8 cellular contexts compared by ENCODE assay signal in the genomic region with DNA sequence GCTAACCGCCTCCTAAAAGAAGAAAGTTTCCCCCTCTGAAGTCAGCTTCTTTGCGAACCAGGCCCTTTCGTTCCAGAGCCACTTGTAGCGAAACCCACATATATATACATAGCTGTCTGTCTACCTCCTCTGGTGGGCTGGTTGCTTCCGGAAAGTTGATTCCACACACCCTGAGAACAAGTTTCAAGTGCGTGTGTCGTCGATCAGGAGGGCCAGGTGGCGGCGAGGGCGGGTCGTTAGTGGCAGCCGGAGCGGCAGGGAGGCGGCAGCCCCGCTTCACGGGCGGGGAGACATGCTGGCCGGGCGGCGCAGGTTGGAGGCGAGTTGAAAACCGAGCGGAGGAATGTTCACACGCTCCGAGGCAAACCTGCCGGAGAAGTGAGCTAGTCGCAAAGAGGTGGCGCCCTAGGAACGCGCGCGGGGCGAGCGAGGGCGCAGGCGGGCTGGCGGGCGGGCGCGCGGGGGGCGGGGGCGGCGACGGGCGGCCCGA. TPM values are rescaled to one million over a fixed set of nuclear protein-coding genes. Genes with fewer than 3 reads are reported as not detected.
DNase-seq lines count a peak whose midpoint lies in the region; ATAC-seq and TF ChIP-seq lines count a peak whose summit lies in the region.

No MANE protein-coding gene starts in this region.

- H3K9me3 Mint-ChIP-seq in activated CD4-positive, alpha-beta T cell treated with anti-CD3 and anti-CD28 coated beads, Interleukin-2, amount 10 ng/mL, durations not matched to agents 24 days and 14 days, result no peaks in the 10 kb centered on the region
- no peaks in the 10 kb centered on the region for H3K9me3 Mint-ChIP-seq in endothelial cell (ENCODE audit: unreplicated experiment)
- no peaks in the 10 kb centered on the region for H3K9me3 Mint-ChIP-seq in stimulated activated effector memory CD8-positive, alpha-beta T cell treated with anti-CD3 and anti-CD28 coated beads, Interleukin-12 subunit alpha, Interleukin-12 subunit beta, amount 100 ng/mL, for 72 hours

- peak; percentile 48 for DNase-seq in H4 (ENCODE audit: low spot score)
- peak; percentile 37 for DNase-seq in LHCN-M2 (ENCODE audit: low read depth)
- DNase-seq in activated CD4-positive, alpha-beta T cell treated with anti-CD3 and anti-CD28 coated beads, Interleukin-2, amount 10 ng/mL, durations not matched to agents 24 days and 14 days, result peak; percentile 75
- DNase-seq in endothelial cell (ENCODE audit: low spot score), result peak; percentile 57
- peak; percentile 46 for DNase-seq in midbrain (lab: John Stamatoyannopoulos, UW)
- DNase-seq in stimulated activated effector memory CD8-positive, alpha-beta T cell treated with anti-CD3 and anti-CD28 coated beads, Interleukin-12 subunit alpha, Interleukin-12 subunit beta, amount 100 ng/mL, for 72 hours (ENCODE audit: low spot score in 2 of 2), result peak; percentile 38 to 70
- DNase-seq in CD1c-positive myeloid dendritic cell (ENCODE audit: extremely low spot score), result no peak

- TF ChIP-seq CTCF in GM12875 (IDR thresholded peaks at IDR 0.05; ENCODE audit: borderline replicate concordance, insufficient read depth, low read depth, low read length) (0 out of 2 replicates have a peak, but pooled peaks have one; percentile 11), endothelial cell (IDR thresholded peaks at IDR 0.05; ENCODE audit: unreplicated experiment) (no peak)

- intact Hi-C loops in activated CD4-positive, alpha-beta T cell treated with anti-CD3 and anti-CD28 coated beads, Interleukin-2, amount 10 ng/mL, durations not matched to agents 24 days and 14 days (cut with micrococcal nuclease), result loop anchor here (10.0 kb wide), 2 partner anchors 225 to 905 kb away; partner anchors contain the start of gene CCDC91

- no peaks in the 10 kb centered on the region for H3K36me3 Mint-ChIP-seq in activated CD4-positive, alpha-beta T cell treated with anti-CD3 and anti-CD28 coated beads, Interleukin-2, amount 10 ng/mL, durations not matched to agents 24 days and 14 days (ENCODE audit: low read depth)
- no peaks in the 10 kb centered on the region for H3K36me3 Mint-ChIP-seq in endothelial cell (ENCODE audit: low read depth, unreplicated experiment)
- no peaks in the 10 kb centered on the region for H3K36me3 Mint-ChIP-seq in stimulated activated effector memory CD8-positive, alpha-beta T cell treated with anti-CD3 and anti-CD28 coated beads, Interleukin-12 subunit alpha, Interleukin-12 subunit beta, amount 100 ng/mL, for 72 hours

- H3K27ac Mint-ChIP-seq in activated CD4-positive, alpha-beta T cell treated with anti-CD3 and anti-CD28 coated beads, Interleukin-2, amount 10 ng/mL, durations not matched to agents 24 days and 14 days, result peak overlapping the region; percentile 10
- H3K27ac Mint-ChIP-seq in endothelial cell (ENCODE audit: unreplicated experiment), result peak overlapping the region; percentile 72
- H3K27ac Mint-ChIP-seq in stimulated activated effector memory CD8-positive, alpha-beta T cell treated with anti-CD3 and anti-CD28 coated beads, Interleukin-12 subunit alpha, Interleukin-12 subunit beta, amount 100 ng/mL, for 72 hours, result no peak overlapping the region

- peaks cover 86% of the 10 kb centered on the region for H3K27me3 Mint-ChIP-seq in activated CD4-positive, alpha-beta T cell treated with anti-CD3 and anti-CD28 coated beads, Interleukin-2, amount 10 ng/mL, durations not matched to agents 24 days and 14 days
- peaks cover 11% of the 10 kb centered on the region for H3K27me3 Mint-ChIP-seq in endothelial cell (ENCODE audit: unreplicated experiment)

- peak overlapping the region; percentile 82 for H3K4me3 Mint-ChIP-seq in activated CD4-positive, alpha-beta T cell treated with anti-CD3 and anti-CD28 coated beads, Interleukin-2, amount 10 ng/mL, durations not matched to agents 24 days and 14 days
- peak overlapping the region; percentile 90 for H3K4me3 Mint-ChIP-seq in endothelial cell (ENCODE audit: unreplicated experiment)
- peak overlapping the region; percentile 79 for H3K4me3 Mint-ChIP-seq in stimulated activated effector memory CD8-positive, alpha-beta T cell treated with anti-CD3 and anti-CD28 coated beads, Interleukin-12 subunit alpha, Interleukin-12 subunit beta, amount 100 ng/mL, for 72 hours

- H3K4me1 Mint-ChIP-seq in activated CD4-positive, alpha-beta T cell treated with anti-CD3 and anti-CD28 coated beads, Interleukin-2, amount 10 ng/mL, durations not matched to agents 24 days and 14 days, result peaks cover 15% of the 10 kb centered on the region
- H3K4me1 Mint-ChIP-seq in endothelial cell (ENCODE audit: unreplicated experiment), result peaks cover 30% of the 10 kb centered on the region
- H3K4me1 Mint-ChIP-seq in stimulated activated effector memory CD8-positive, alpha-beta T cell treated with anti-CD3 and anti-CD28 coated beads, Interleukin-12 subunit alpha, Interleukin-12 subunit beta, amount 100 ng/mL, for 72 hours, result peaks cover 14% of the 10 kb centered on the region

- peak overlapping the region; percentile 43 for H3K4me3 ChIP-seq in GM12875 (ENCODE audit: low read depth, low read length)

- ATAC-seq in stimulated activated effector memory CD8-positive, alpha-beta T cell treated with anti-CD3 and anti-CD28 coated beads, Interleukin-12 subunit alpha, Interleukin-12 subunit beta, amount 100 ng/mL, for 72 hours, result peak; percentile 81

RNA-seq across cellular contexts. Expression of gene PTHLH, which starts 2.6 kb away (rescaled TPM):
- total RNA-seq in H4 (2014; rRNA removed; shearing (Covaris generic)), result 1.1 and 2.0 TPM in 2 replicates
- 0.51 and 0.63 TPM in 2 replicates for total RNA-seq in LHCN-M2 (2014; rRNA removed)
- 0.09 TPM for polyA plus RNA-seq in LHCN-M2 (2012)
- total RNA-seq in activated CD4-positive, alpha-beta T cell treated with anti-CD3 and anti-CD28 coated beads, Interleukin-2, amount 10 ng/mL, durations not matched to agents 24 days and 14 days, result not detected in 2 replicates
- total RNA-seq in endothelial cell (ENCODE audit: unreplicated experiment), result 4.7 TPM
